Comparison of ENCODE assay signal across 8 cellular contexts in genomic region chr1:112954059-112954458, GRCh38. TPM values are rescaled to one million over a fixed set of nuclear protein-coding genes. Genes with fewer than 3 reads are reported as not detected.
DNase-seq lines count a peak whose midpoint lies in the region; ATAC-seq, FAIRE-seq and TF ChIP-seq lines count a peak whose summit lies in the region.
"Had no signal": no experiment of that assay in that cellular context is flagged by ENCODE, and none has a peak within 500 bp of the region (broad histone marks: within the 10 kb centered on the region; RNA-seq: fewer than 3 reads in every experiment).

No MANE protein-coding gene starts in this region.

- CTCF ChIA-PET in endothelial cell of umbilical vein (lab: Charles Lee): interaction anchor here (0.7 to 2.3 kb wide), 10 partner anchors 12 to 150 kb away, joined by 3 to 15 read pairs (median 6); partner anchors contain the start of gene LRIG2

- H3K79me2 ChIP-seq in OCI-LY3 (ENCODE audit: low read length) (peaks cover 98% of the 10 kb centered on the region), endothelial cell of umbilical vein (ENCODE audit: control insufficient read depth, insufficient read depth, low read length) (peaks cover 97% of the 10 kb centered on the region)

- H2AFZ ChIP-seq in OCI-LY3 (ENCODE audit: low read depth, low read length): no peak overlapping the region
- H2AFZ ChIP-seq in endothelial cell of umbilical vein (ENCODE audit: low read depth, low read length): no peak overlapping the region

- dilution Hi-C loops in endothelial cell of umbilical vein (cut with MboI; ENCODE audit: extremely low pct_ligation_motif_present, low sequenced_read_pairs): no loop called here

- H3K4me3 ChIP-seq in GM12865 (ENCODE audit: low read depth, low read length): peak overlapping the region; percentile 79
- peak overlapping the region; percentile 98 for H3K4me3 ChIP-seq in OCI-LY3 (ENCODE audit: low read length)
- peak overlapping the region; percentile 82 to 99 (median 91) for H3K4me3 ChIP-seq in endothelial cell of umbilical vein (replicated peaks in 1 of 3; ENCODE audit: insufficient read depth in 1 of 3, low read depth in 1 of 3, low read length in 3 of 3)

- ATAC-seq in HG03135 (IDR thresholded peaks at IDR 0.05; ENCODE audit: unreplicated experiment): no peak

- H4K20me1 ChIP-seq in OCI-LY3 (ENCODE audit: insufficient read depth, low read length): peaks cover 60% of the 10 kb centered on the region
- H4K20me1 ChIP-seq in endothelial cell of umbilical vein (replicated peaks; ENCODE audit: control insufficient read depth, extremely low read depth, insufficient read depth, low read length): peaks cover 14% of the 10 kb centered on the region

- no peaks in the 10 kb centered on the region for H3K9me3 Mint-ChIP-seq in progenitor cell of endocrine pancreas (ENCODE audit: low read depth)

- no TSS peak for BruUV-seq in endothelial cell of umbilical vein (replicated peaks; lab: Mats Ljungman, UMichigan)

- DNase-seq in GM12865 (ENCODE audit: low read depth) (no peak), endothelial cell of umbilical vein (ENCODE audit: low read depth, low spot score) (peak; percentile 57), progenitor cell of endocrine pancreas (ENCODE audit: low spot score, unreplicated experiment) (no peak), Ammon's horn (ENCODE audit: low spot score) (no peak), GM10266 (ENCODE audit: extremely low spot score) (no peak)
- DNase-seq: KG1 had no signal

- H3K36me3 ChIP-seq in OCI-LY3 (replicated peaks; ENCODE audit: low read depth, low read length): peaks cover 23% of the 10 kb centered on the region
- peaks cover 0 to 2% of the 10 kb centered on the region in 2 experiments for H3K36me3 ChIP-seq in endothelial cell of umbilical vein (ENCODE audit: control insufficient read depth in 2 of 2, extremely low read depth in 1 of 2, insufficient read depth in 2 of 2, low read length in 2 of 2)

- H3K9ac ChIP-seq in OCI-LY3 (ENCODE audit: low read length): peak overlapping the region; percentile 94
- peak overlapping the region; percentile 97 for H3K9ac ChIP-seq in endothelial cell of umbilical vein (replicated peaks; ENCODE audit: extremely low read depth, insufficient read depth, low read length)

- H3K4me2 ChIP-seq in OCI-LY3 (ENCODE audit: low read length) (peak overlapping the region; percentile 92), endothelial cell of umbilical vein (ENCODE audit: insufficient read depth, low read length) (peak overlapping the region; percentile 99)

- H3K9me1 ChIP-seq in endothelial cell of umbilical vein (replicated peaks; ENCODE audit: control insufficient read depth, extremely low read depth, insufficient read depth, low read length): no peaks in the 10 kb centered on the region

- peaks cover 36% of the 10 kb centered on the region for H3K4me1 ChIP-seq in OCI-LY3 (ENCODE audit: low read length)
- peaks cover 42% of the 10 kb centered on the region for H3K4me1 ChIP-seq in endothelial cell of umbilical vein (ENCODE audit: control insufficient read depth, extremely low read depth, insufficient read depth, low read length)

- TF ChIP-seq CTCF in GM12865 (IDR thresholded peaks at IDR 0.05; ENCODE audit: insufficient read depth, low read depth, low read length, missing control alignments) (no peak), OCI-LY3 (IDR thresholded peaks at IDR 0.05; ENCODE audit: low read depth, low read length) (no peak), endothelial cell of umbilical vein (IDR thresholded peaks at IDR 0.05; ENCODE audit: extremely low read depth in 1 of 2, insufficient read depth in 1 of 2, low read depth in 1 of 2, low read length in 2 of 2) (no peak), progenitor cell of endocrine pancreas (IDR thresholded peaks at IDR 0.05; ENCODE audit: unreplicated experiment) (no peak), GM10266 (IDR thresholded peaks at IDR 0.05; ENCODE audit: control insufficient read depth, insufficient read depth, low read depth, missing control alignments) (no peak)

- H3K27me3 ChIP-seq in OCI-LY3 (ENCODE audit: low read depth, low read length): no peaks in the 10 kb centered on the region
- no peaks in the 10 kb centered on the region for H3K27me3 ChIP-seq in endothelial cell of umbilical vein (ENCODE audit: control insufficient read depth in 2 of 2, insufficient read depth in 2 of 2, low read length in 2 of 2)

- TF ChIP-seq POLR2A in endothelial cell of umbilical vein (IDR thresholded peaks at IDR 0.05; ENCODE audit: low read depth, low read length): no peak

- peak; percentile 64 for FAIRE-seq in endothelial cell of umbilical vein (lab: Jason Lieb, UNC)

- peaks cover 3% of the 10 kb centered on the region for H3K36me3 Mint-ChIP-seq in progenitor cell of endocrine pancreas (ENCODE audit: insufficient read depth)

- H3K4me3 Mint-ChIP-seq in progenitor cell of endocrine pancreas (ENCODE audit: low read depth): peak overlapping the region; percentile 91

- POLR2A ChIA-PET in endothelial cell of umbilical vein (lab: Charles Lee): interaction anchor here (0.5 to 1.8 kb wide), 5 partner anchors 17 to 135 kb away, joined by 3 to 7 read pairs (median 4); partner anchors contain the start of gene LRIG2

- no peak overlapping the region for H3K27ac Mint-ChIP-seq in progenitor cell of endocrine pancreas

- H3K27ac ChIP-seq in OCI-LY3 (ENCODE audit: low read length): no peak overlapping the region
- H3K27ac ChIP-seq in endothelial cell of umbilical vein (ENCODE audit: insufficient read depth, low read depth, low read length): peak overlapping the region; percentile 89

- H3K9me3 ChIP-seq in OCI-LY3 (ENCODE audit: insufficient read depth, low read length): no peaks in the 10 kb centered on the region
- H3K9me3 ChIP-seq in endothelial cell of umbilical vein (replicated peaks; ENCODE audit: control insufficient read depth, insufficient read depth, low read length): no peaks in the 10 kb centered on the region

- H3K4me1 Mint-ChIP-seq in progenitor cell of endocrine pancreas (ENCODE audit: low read depth): peaks cover 25% of the 10 kb centered on the region

- intact Hi-C loops in endothelial cell of umbilical vein (cut with micrococcal nuclease): no loop called here

- H3K27me3 Mint-ChIP-seq in progenitor cell of endocrine pancreas: peaks cover 16% of the 10 kb centered on the region

TF ChIP-seq in endothelial cell of umbilical vein, 7 proteins besides CTCF, POLR2A, EP300 and RAD21:
- TF ChIP-seq GATA2 (IDR thresholded peaks at IDR 0.05; ENCODE audit: insufficient read depth, insufficient read length, low read depth, low read length) (peak; percentile 60), MYC (IDR thresholded peaks at IDR 0.05; ENCODE audit: low read depth, low read length) (no peak), POLR2AphosphoS5 (IDR thresholded peaks at IDR 0.05; ENCODE audit: insufficient read depth, low read depth, low read length) (no peak), MAX (IDR thresholded peaks at IDR 0.05; ENCODE audit: insufficient read depth, insufficient read length) (no peak), JUN (IDR thresholded peaks at IDR 0.05; ENCODE audit: borderline replicate concordance, insufficient read depth, insufficient read length, low read depth) (no peak)

RNA-seq across cellular contexts. Expression of gene SLC16A1, which starts 1.9 kb away (rescaled TPM):
- total RNA-seq in endothelial cell of umbilical vein (117 and 148 TPM in 2 replicates), progenitor cell of endocrine pancreas (62.7 and 65.0 TPM in 2 replicates)
- polyA plus RNA-seq in endothelial cell of umbilical vein: 162 and 188 TPM in 2 replicates
- 67.0 and 69.4 TPM in 2 replicates for polyA plus RNA-seq in endothelial cell of umbilical vein (2011; cell fraction: cytosol; rRNA removed)
- polyA plus RNA-seq in endothelial cell of umbilical vein (2011; cell fraction: nucleus; rRNA removed): 78.3 and 86.0 TPM in 2 replicates
- 161 and 167 TPM in 2 replicates for polyA plus RNA-seq in endothelial cell of umbilical vein (2012)
- 680 and 711 TPM in 2 replicates for polyA minus RNA-seq in endothelial cell of umbilical vein
- polyA minus RNA-seq in endothelial cell of umbilical vein (2011; cell fraction: cytosol; rRNA and poly(A)+ RNA removed): 165 TPM
- 113 and 130 TPM in 2 replicates for polyA minus RNA-seq in endothelial cell of umbilical vein (2011; cell fraction: nucleus; rRNA and poly(A)+ RNA removed)
